ENCODE assay signal across 24 cellular contexts in genomic region chr14:35558680-35559079, GRCh38. TPM values are rescaled to one million over a fixed set of nuclear protein-coding genes. Genes with fewer than 3 reads are reported as not detected.
DNase-seq lines count a peak whose midpoint lies in the region; TF ChIP-seq lines count a peak whose summit lies in the region.
"Had no signal": no experiment of that assay in that cellular context is flagged by ENCODE, and none has a peak within 500 bp of the region (broad histone marks: within the 10 kb centered on the region; RNA-seq: fewer than 3 reads in every experiment).

No MANE protein-coding gene starts in this region.

- H3K4me3 ChIP-seq in H7 (ENCODE audit: insufficient read depth, low read depth, low read length), result no peak overlapping the region
- H3K4me3 ChIP-seq: gastroesophageal sphincter, prostate gland, suprapubic skin had no signal

- H3K27me3 Mint-ChIP-seq in brain (no peaks in the 10 kb centered on the region), immature natural killer cell (ENCODE audit: low read depth in 3 of 3) (no peaks in the 10 kb centered on the region)
- H3K27me3 Mint-ChIP-seq: naive thymus-derived CD4-positive, alpha-beta T cell; T-helper 17 cell had no signal

- peaks cover 11% of the 10 kb centered on the region for H3K36me3 Mint-ChIP-seq in brain
- peaks cover 8 to 11% (median 8%) of the 10 kb centered on the region in 3 donors for H3K36me3 Mint-ChIP-seq in immature natural killer cell

- H3K4me1 Mint-ChIP-seq in brain, result peaks cover 29% of the 10 kb centered on the region
- H3K4me1 Mint-ChIP-seq in immature natural killer cell, result no peaks in the 10 kb centered on the region
- H3K4me1 Mint-ChIP-seq: naive thymus-derived CD4-positive, alpha-beta T cell; T-helper 17 cell had no signal

- H3K36me3 ChIP-seq in H7 (replicated peaks; ENCODE audit: control insufficient read depth, insufficient read depth, low read length), result no peaks in the 10 kb centered on the region
- H3K36me3 ChIP-seq: prostate gland, suprapubic skin had no signal

- peak overlapping the region in 2 of 5 experiments; percentile 35 to 76 for H3K4me3 Mint-ChIP-seq in brain
- H3K4me3 Mint-ChIP-seq in immature natural killer cell, result no peak overlapping the region
- H3K4me3 Mint-ChIP-seq: activated T-cell treated with anti-CD3 and anti-CD28 coated beads, Interleukin-2, amount 50 U/mL, for 72 hours; HFFc6; naive thymus-derived CD4-positive, alpha-beta T cell; T-helper 17 cell had no signal

- H3K27ac Mint-ChIP-seq in brain (peak overlapping the region in 4 of 5 experiments; percentile 68 to 73 (median 71)), immature natural killer cell (no peak overlapping the region)
- H3K27ac Mint-ChIP-seq: activated T-cell treated with anti-CD3 and anti-CD28 coated beads, Interleukin-2, amount 50 U/mL, for 72 hours; HFFc6; naive thymus-derived CD4-positive, alpha-beta T cell; T-helper 17 cell had no signal

- no peak for TF ChIP-seq CTCF in brain (conservative IDR thresholded peaks at IDR 0.05)

- no peaks in the 10 kb centered on the region for H3K27me3 ChIP-seq in H7 (ENCODE audit: control insufficient read depth, insufficient read depth, low read length)
- H3K27me3 ChIP-seq: dorsolateral prefrontal cortex, gastroesophageal sphincter, suprapubic skin had no signal

- DNase-seq in H7 (peak; percentile 39), NCI-H2171 treated with DMSO at 0.1 percent for 48 hours (lab: John Stamatoyannopoulos, UW) (peak; percentile 69), islet precursor cell (peak; percentile 51), GM03348 (ENCODE audit: low spot score) (no peak), immature natural killer cell (no peak), hepatic stellate cell (ENCODE audit: low spot score) (no peak)
- no peak for DNase-seq in activated naive CD4-positive, alpha-beta T cell (lab: John Stamatoyannopoulos, UW)
- DNase-seq: activated CD4-positive, CD25-positive, alpha-beta regulatory T cell; activated T-cell treated with anti-CD3 and anti-CD28 coated beads, Interleukin-2, amount 50 U/mL, for 72 hours; EL; HFFc6; mammary epithelial cell; naive thymus-derived CD4-positive, alpha-beta T cell; NCI-H1105; Right ventricle myocardium superior; stimulated activated CD8-positive, alpha-beta memory T cell treated with anti-CD3 and anti-CD28 coated beads, Interleukin-4, amount 100 ng/mL, for 48 hours; T-helper 17 cell had no signal

- H3K9me3 Mint-ChIP-seq in brain (no peaks in the 10 kb centered on the region), immature natural killer cell (no peaks in the 10 kb centered on the region)
- H3K9me3 Mint-ChIP-seq: activated T-cell treated with anti-CD3 and anti-CD28 coated beads, Interleukin-2, amount 50 U/mL, for 72 hours; HFFc6; naive thymus-derived CD4-positive, alpha-beta T cell had no signal

RNA-seq across cellular contexts. Expression of gene INSM2, which starts 24.7 kb away (rescaled TPM):
- total RNA-seq in H7 (2014; rRNA removed; shearing (Covaris generic)), result not detected in 2 replicates
- polyA plus RNA-seq in brain (ENCODE audit: insufficient read depth, low read depth, low replicate concordance), result 0.48 TPM
- not detected for polyA plus RNA-seq in immature natural killer cell
- total RNA-seq: epithelial cell of proximal tubule; HFFc6; mammary epithelial cell; naive thymus-derived CD4-positive, alpha-beta T cell; Right ventricle myocardium superior; suprapubic skin; T-helper 17 cell had no signal
- polyA plus RNA-seq: keratinocyte; mammary epithelial cell; naive thymus-derived CD4-positive, alpha-beta T cell had no signal

Comparison
In these comparisons a context has a peak if more than half of its experiments do, and no peak if none do; other contexts are left out.
1. DNase-seq: peak in H7 (single experiment), NCI-H2171 treated with DMSO at 0.1 percent for 48 hours (single experiment) and islet precursor cell (single experiment); none in GM03348 (single experiment), immature natural killer cell (0 of 3), activated naive CD4-positive, alpha-beta T cell (0 of 4) and hepatic stellate cell (single experiment).
2. H3K27ac Mint-ChIP-seq: peak in brain (4 of 5); none in immature natural killer cell (0 of 6).